ENCODE assay signal across 15 cellular contexts in the genomic region with DNA sequence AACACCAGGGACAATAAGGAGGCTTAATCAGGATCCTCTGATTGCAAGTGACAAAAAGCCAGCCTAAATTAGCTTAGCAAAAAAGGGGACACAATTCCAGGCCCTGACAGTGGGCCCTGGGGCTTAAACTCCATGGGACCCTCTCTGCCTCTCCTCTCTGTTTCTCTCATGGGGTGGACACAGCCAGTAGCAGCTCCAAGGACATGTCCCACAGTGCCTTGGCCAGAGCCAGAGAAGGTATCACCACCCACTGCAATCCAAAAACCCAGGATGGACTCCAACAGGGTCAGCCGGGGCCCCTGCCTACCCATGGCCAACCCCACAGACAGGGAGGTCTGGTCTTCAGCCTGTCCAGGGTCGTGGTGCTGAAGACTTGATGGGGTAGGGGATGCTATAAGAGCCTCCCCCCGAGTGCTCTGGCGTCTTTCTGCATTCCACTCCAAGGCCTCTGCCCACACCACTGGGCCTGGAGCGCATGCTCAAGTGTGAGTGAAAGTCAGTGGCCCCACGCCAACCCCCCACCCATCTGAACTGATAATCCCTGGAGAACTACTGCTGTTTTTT. TPM values are rescaled to one million over a fixed set of nuclear protein-coding genes. Genes with fewer than 3 reads are reported as not detected.
A peak's percentile ranks its signal among the peaks of the same experiment; 100 is the strongest.
DNase-seq lines count a peak whose midpoint lies in the region; ATAC-seq, FAIRE-seq and TF ChIP-seq lines count a peak whose summit lies in the region.
"Had no signal": no experiment of that assay in that cellular context is flagged by ENCODE, and none has a peak within 500 bp of the region (broad histone marks: within the 10 kb centered on the region; RNA-seq: fewer than 3 reads in every experiment).

No MANE protein-coding gene starts in this region.

- no peak overlapping the region for H3K56ac ChIP-seq in H1 (replicated peaks; ENCODE audit: insufficient read length, low read depth, low read length)

- H3K9me3 ChIP-seq in H1 (ENCODE audit: insufficient read depth in 2 of 2, low read depth in 1 of 2, low read length in 1 of 2): no peaks in the 10 kb centered on the region
- H3K9me3 ChIP-seq: Caco-2 had no signal

- no peak overlapping the region for H3K18ac ChIP-seq in H1 (ENCODE audit: extremely low read depth, low read length)

- no peak overlapping the region for H4K91ac ChIP-seq in H1 (replicated peaks; ENCODE audit: insufficient read length, low read length)

- H3K4ac ChIP-seq in H1 (replicated peaks; ENCODE audit: insufficient read length, low read depth, low read length): no peak overlapping the region

- H4K5ac ChIP-seq in H1 (ENCODE audit: insufficient read length, low read depth, low read length): no peak overlapping the region

- TF ChIP-seq RAD21 in H1 (IDR thresholded peaks at IDR 0.05 in 1 of 2, conservative IDR thresholded peaks at IDR 0.05 in 1 of 2; ENCODE audit: low read depth in 2 of 2, low read length in 2 of 2): no peak

- no peak overlapping the region for H3K4me2 ChIP-seq in H1 (ENCODE audit: insufficient read depth in 1 of 2, low read depth in 2 of 2, low read length in 2 of 2)
- H3K4me2 ChIP-seq: BLaER1 had no signal

- H4K8ac ChIP-seq in H1 (ENCODE audit: extremely low read depth, insufficient read depth, low read length): peak overlapping the region; percentile 16; the same call in 1 of the 2 replicates

- DNase-seq in activated effector memory CD4-positive, alpha-beta T cell treated with anti-CD3 and anti-CD28 coated beads, Interleukin-2, amount 50 U/mL, for 16 hours: peak; percentile 49
- no peak for DNase-seq in activated effector memory CD4-positive, alpha-beta T cell treated with Interleukin-2 at 50 U/mL for 16 hours
- peak in 1 of 2 experiments; percentile 30 for DNase-seq in H1 (ENCODE audit: low read depth in 1 of 2, low spot score in 2 of 2)
- DNase-seq in posterior vena cava (ENCODE audit: low spot score): peak; percentile 58
- no peak for DNase-seq in stimulated activated naive CD4-positive, alpha-beta T cell (lab: John Stamatoyannopoulos, UW)
- DNase-seq in RKO (ENCODE audit: low spot score): no peak
- DNase-seq: 8988T; AML-193; Caco-2; CD8-positive, alpha-beta memory T cell; DND-41; GF-D8 had no signal

- CTCF ChIA-PET in H1 (lab: Charles Lee; ENCODE audit: partially characterized antibody): interaction anchor here (0.7 kb wide), 1 partner anchor 1252 kb away, joined by 3 read pairs; no protein-coding TSS in a partner anchor

- no peak overlapping the region for H2AFZ ChIP-seq in H1 (ENCODE audit: low read length)

- intact Hi-C loops in posterior vena cava (cut with DNase I): no loop called here

- no peak overlapping the region for H2BK12ac ChIP-seq in H1 (ENCODE audit: low read depth, low read length)

- POLR2A ChIA-PET in H1 (lab: Charles Lee; ENCODE audit: partially characterized antibody): no interaction called here

- no peaks in the 10 kb centered on the region; a peak in 2 of 7 replicates for H3K27me3 ChIP-seq in H1 (replicated peaks in 1 of 4; ENCODE audit: control insufficient read depth in 3 of 4, extremely low read depth in 1 of 4, insufficient read depth in 3 of 4, low read length in 3 of 4)
- H3K27me3 ChIP-seq: BLaER1 had no signal

- WGBS in H1 (ENCODE audit: extremely low coverage in 1 of 2, insufficient coverage in 1 of 2, insufficient read length in 1 of 2, insufficient replicate concordance in 2 of 2, low coverage in 1 of 2, low lambda C conversion rate in 2 of 2, missing lambda C conversion rate in 1 of 2), 2 experiments: 77% methylated on average over 6 of the region's 6 CpGs; no CpG with 5 or more reads in 1 of the 2 experiments

- no peak for TF ChIP-seq POLR2A in H1 (IDR thresholded peaks at IDR 0.05; ENCODE audit: control extremely low read depth in 1 of 2, low read depth in 2 of 2, low read length in 2 of 2)

- no peak overlapping the region for H3K4me3 ChIP-seq in H1 (ENCODE audit: extremely low read depth in 1 of 4, insufficient read depth in 2 of 4, low read depth in 3 of 4, low read length in 4 of 4)
- H3K4me3 ChIP-seq: BLaER1 had no signal

- TF ChIP-seq EP300 in H1 (IDR thresholded peaks at IDR 0.05; ENCODE audit: borderline replicate concordance in 1 of 2, low read depth in 2 of 2, low read length in 2 of 2): no peak

- H2BK120ac ChIP-seq in H1 (replicated peaks; ENCODE audit: low read depth, low read length): no peak overlapping the region

- no peak overlapping the region for H2BK5ac ChIP-seq in H1 (ENCODE audit: low read depth, low read length)

- H3K79me1 ChIP-seq in H1 (ENCODE audit: low read depth, low read length): no peaks in the 10 kb centered on the region

- no peak for TF ChIP-seq CTCF in H1 (IDR thresholded peaks at IDR 0.05; ENCODE audit: control extremely low read depth in 1 of 3, insufficient read depth in 1 of 3, low read depth in 1 of 3, low read length in 3 of 3)

- H3K23me2 ChIP-seq in H1 (ENCODE audit: low read depth, low read length): no peaks in the 10 kb centered on the region

- no peaks in the 10 kb centered on the region for H3K36me3 ChIP-seq in H1 (ENCODE audit: control insufficient read depth in 2 of 4, insufficient read depth in 4 of 4, low read length in 3 of 4)
- H3K36me3 ChIP-seq: BLaER1 had no signal

- no peak overlapping the region for H3K23ac ChIP-seq in H1 (ENCODE audit: insufficient read length)

- peaks cover 0 to 4% (median 0%) of the 10 kb centered on the region in 4 experiments; a peak in 3 of 7 replicates for H3K4me1 ChIP-seq in H1 (replicated peaks in 1 of 4; ENCODE audit: control insufficient read depth in 3 of 4, insufficient read depth in 4 of 4, low read length in 3 of 4)
- H3K4me1 ChIP-seq: BLaER1, Caco-2 had no signal

- no peak overlapping the region for H2BK20ac ChIP-seq in H1 (ENCODE audit: low read length)

- H3K14ac ChIP-seq in H1 (ENCODE audit: insufficient read length): no peak overlapping the region

- H3K79me2 ChIP-seq in H1 (ENCODE audit: control insufficient read depth in 1 of 2, insufficient read depth in 2 of 2, low read length in 2 of 2): no peaks in the 10 kb centered on the region

- no peak overlapping the region for H3K27ac ChIP-seq in H1 (ENCODE audit: low read depth, low read length)
- H3K27ac ChIP-seq: BLaER1 had no signal

- H2AK5ac ChIP-seq in H1 (ENCODE audit: low read depth, low read length): no peak overlapping the region

- H2BK15ac ChIP-seq in H1 (ENCODE audit: low read length): no peak overlapping the region

- no peak for ATAC-seq in HG03108 (IDR thresholded peaks at IDR 0.05; ENCODE audit: unreplicated experiment)

- H4K20me1 ChIP-seq in H1 (replicated peaks in 1 of 2; ENCODE audit: control insufficient read depth in 1 of 2, insufficient read depth in 2 of 2, low read length in 2 of 2): no peaks in the 10 kb centered on the region
- H4K20me1 ChIP-seq: BLaER1 had no signal

- FAIRE-seq in H1 (lab: Jason Lieb, UNC): no peak
- FAIRE-seq: H54 had no signal

- H3K9ac ChIP-seq in H1 (replicated peaks in 1 of 4; ENCODE audit: extremely low read depth in 1 of 4, low read depth in 3 of 4, low read length in 3 of 4): no peak overlapping the region
- H3K9ac ChIP-seq: BLaER1 had no signal

TF ChIP-seq in H1, 55 proteins besides CTCF, POLR2A, EP300 and RAD21 (continues in another document):
- no peak for TF ChIP-seq MAFK (IDR thresholded peaks at IDR 0.05; ENCODE audit: low read depth, low read length)
- no peak for TF ChIP-seq BRCA1 (IDR thresholded peaks at IDR 0.05; ENCODE audit: low read depth, low read length)
- no peak for TF ChIP-seq CTBP2 (IDR thresholded peaks at IDR 0.05; ENCODE audit: borderline replicate concordance, insufficient read depth, insufficient read length, low read length)

RNA-seq across cellular contexts. Expression of gene PPP2R2C, which starts 19.7 kb away (rescaled TPM):
- total RNA-seq in H1 (2021; fragmentation: NEBNext Ultra II Directional; extraction: Animal tissue kit (Norgen Biotek cat#: 25700)): 6.4 and 7.1 TPM in 2 replicates
- 6.4 and 7.5 TPM in 2 replicates for polyA plus RNA-seq in H1 (2011; rRNA removed)
- polyA plus RNA-seq in H1 (2011; cell fraction: cytosol; rRNA removed): 7.7 TPM
- polyA plus RNA-seq in H1 (2011; cell fraction: nucleus; rRNA removed): 8.8 TPM
- polyA plus RNA-seq in H1 (2012, experiment 1 of 2): 4.9 to 7.3 TPM (median 5.8 TPM) in 4 replicates
- 2.3 TPM for polyA plus RNA-seq in H1 (2012, experiment 2 of 2)
- 6.6 TPM for polyA plus RNA-seq in H1 (2013, experiment 1 of 2)
- polyA plus RNA-seq in H1 (2013, experiment 2 of 2): 6.4 TPM
- 14.1 and 14.6 TPM in 2 replicates for polyA minus RNA-seq in H1 (2011; rRNA and poly(A)+ RNA removed)
- 4.1 TPM for polyA minus RNA-seq in H1 (2011; cell fraction: cytosol; rRNA and poly(A)+ RNA removed)
- polyA minus RNA-seq in H1 (2011; cell fraction: nucleus; rRNA and poly(A)+ RNA removed): 4.2 TPM
- total RNA-seq in posterior vena cava: 10 to 100 TPM in 1 of 2 donors, 1 to 10 TPM in 1; 3.9 to 18.3 TPM
- total RNA-seq: Caco-2; CD8-positive, alpha-beta memory T cell had no signal
- polyA plus RNA-seq: CD8-positive, alpha-beta memory T cell had no signal

Comparison
In these comparisons a context has a peak if more than half of its experiments do, and no peak if none do; other contexts are left out.
1. DNase-seq: peak in activated effector memory CD4-positive, alpha-beta T cell treated with anti-CD3 and anti-CD28 coated beads, Interleukin-2, amount 50 U/mL, for 16 hours (single experiment) and posterior vena cava (single experiment); none in activated effector memory CD4-positive, alpha-beta T cell treated with Interleukin-2 at 50 U/mL for 16 hours (single experiment), stimulated activated naive CD4-positive, alpha-beta T cell (0 of 6) and RKO (single experiment).